ENCODE assay signal across 11 cellular contexts in the genomic region with DNA sequence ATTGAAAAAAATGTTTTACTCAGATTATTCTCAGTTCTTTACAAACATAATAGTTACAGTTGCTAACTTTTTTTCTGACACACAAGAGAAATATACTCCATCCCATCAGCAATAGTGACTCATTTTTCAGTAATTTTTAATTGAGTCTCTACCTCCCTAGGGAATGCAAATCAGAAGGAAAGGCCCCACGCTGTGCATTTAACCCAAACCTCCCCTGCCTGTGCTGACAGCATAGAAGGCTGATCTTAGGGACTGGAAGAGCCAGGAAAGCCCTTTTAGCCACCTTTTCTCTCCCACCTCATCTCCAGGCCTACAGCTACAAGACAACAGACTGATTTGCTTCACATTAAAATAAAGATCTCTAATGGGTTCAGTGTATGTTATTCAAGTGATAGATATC. TPM values are rescaled to one million over a fixed set of nuclear protein-coding genes. Genes with fewer than 3 reads are reported as not detected.
DNase-seq lines count a peak whose midpoint lies in the region; TF ChIP-seq lines count a peak whose summit lies in the region.
"Had no signal": no experiment of that assay in that cellular context is flagged by ENCODE, and none has a peak within 500 bp of the region (broad histone marks: within the 10 kb centered on the region; RNA-seq: fewer than 3 reads in every experiment).

No MANE protein-coding gene starts in this region.

- H3K27me3 ChIP-seq in endodermal cell (ENCODE audit: control insufficient read depth, insufficient read depth, low read length, poor library complexity, severe bottlenecking), result peaks cover 24% of the 10 kb centered on the region
- no peaks in the 10 kb centered on the region for H3K27me3 ChIP-seq in CD4-positive, alpha-beta memory T cell (ENCODE audit: insufficient read depth, low read length)

- DNase-seq in EH (ENCODE audit: low read depth) (peak; percentile 92), NCI-H69 (lab: John Stamatoyannopoulos, UW) (peak; percentile 15), endodermal cell (peak; percentile 77), osteocyte (ENCODE audit: extremely low spot score, unreplicated experiment) (peak; percentile 15), NCI-H1092 treated with DMSO at 0.1 percent for 48 hours (lab: John Stamatoyannopoulos, UW) (no peak), hypothalamus (lab: John Stamatoyannopoulos, UW) (no peak)
- no peak for DNase-seq in activated CD4-positive, alpha-beta T cell treated with anti-CD3 and anti-CD28 coated beads for 48 hours
- no peak for DNase-seq in CD4-positive, alpha-beta memory T cell
- DNase-seq: activated T-cell treated with anti-CD3 and anti-CD28 coated beads, Interleukin-2, amount 50 U/mL, for 48 hours; DMS 273 treated with DMSO at 0.1 percent for 48 hours had no signal

- peaks cover 6% of the 10 kb centered on the region for H3K4me1 ChIP-seq in endodermal cell (ENCODE audit: control insufficient read depth, insufficient read depth, low read length)
- H3K4me1 ChIP-seq in CD4-positive, alpha-beta memory T cell (ENCODE audit: insufficient read depth, low read length), result no peaks in the 10 kb centered on the region

- no peak overlapping the region for H3K4me3 ChIP-seq in endodermal cell (ENCODE audit: low read length)
- no peak overlapping the region for H3K4me3 ChIP-seq in CD4-positive, alpha-beta memory T cell (ENCODE audit: low read length in 2 of 2)
- H3K4me3 ChIP-seq: thoracic aorta had no signal

- intact Hi-C loops in CD4-positive, alpha-beta memory T cell (cut with micrococcal nuclease), result no loop called here

- no peak overlapping the region for H3K27ac ChIP-seq in endodermal cell (ENCODE audit: low read depth, low read length)
- no peak overlapping the region for H3K27ac ChIP-seq in CD4-positive, alpha-beta memory T cell (ENCODE audit: low read depth, low read length)
- H3K27ac ChIP-seq: thoracic aorta had no signal

- no peaks in the 10 kb centered on the region for H3K36me3 ChIP-seq in endodermal cell (ENCODE audit: control insufficient read depth, insufficient read depth, low read length)
- H3K36me3 ChIP-seq in CD4-positive, alpha-beta memory T cell (ENCODE audit: insufficient read depth, low read length), result no peaks in the 10 kb centered on the region
- H3K36me3 ChIP-seq: thoracic aorta had no signal

- H3K9me3 ChIP-seq in endodermal cell (ENCODE audit: control insufficient read depth, low read length), result peaks cover 16% of the 10 kb centered on the region
- no peaks in the 10 kb centered on the region for H3K9me3 ChIP-seq in CD4-positive, alpha-beta memory T cell (ENCODE audit: control insufficient read depth in 1 of 2, low read length in 2 of 2)
- H3K9me3 ChIP-seq: thoracic aorta had no signal

- H3K4me3 Mint-ChIP-seq in endodermal cell (no peak overlapping the region), osteocyte (ENCODE audit: unreplicated experiment) (no peak overlapping the region)
- H3K4me3 Mint-ChIP-seq in CD4-positive, alpha-beta memory T cell, result no peak overlapping the region

- H3K27ac Mint-ChIP-seq in endodermal cell, result no peak overlapping the region
- no peak overlapping the region for H3K27ac Mint-ChIP-seq in osteocyte (ENCODE audit: unreplicated experiment)
- no peak overlapping the region for H3K27ac Mint-ChIP-seq in CD4-positive, alpha-beta memory T cell

- TF ChIP-seq CTCF in endodermal cell (conservative IDR thresholded peaks at IDR 0.05) (no peak), osteocyte (IDR thresholded peaks at IDR 0.05) (no peak)

- H3K27me3 Mint-ChIP-seq in endodermal cell (ENCODE audit: insufficient read depth) (peaks cover 23% of the 10 kb centered on the region), osteocyte (ENCODE audit: unreplicated experiment) (peaks cover 5% of the 10 kb centered on the region)
- H3K27me3 Mint-ChIP-seq in CD4-positive, alpha-beta memory T cell, result peaks cover 0 to 6% of the 10 kb centered on the region in 2 donors

- CTCF ChIA-PET in CD4-positive, alpha-beta memory T cell (lab: Charles Lee; ENCODE audit: partially characterized antibody), result no interaction called here

- no peak overlapping the region for H3K9ac ChIP-seq in endodermal cell (ENCODE audit: extremely low read depth, low read length, poor library complexity, severe bottlenecking)

- POLR2A ChIA-PET in CD4-positive, alpha-beta memory T cell (lab: Charles Lee; ENCODE audit: partially characterized antibody), result no interaction called here

- WGBS in endodermal cell (ENCODE audit: insufficient coverage in 1 of 2, insufficient read length in 1 of 2), 2 experiments, result 32% methylated on average over 1 of the region's 1 CpG; no CpG with 5 or more reads in 1 of the 2 experiments

- peaks cover 31% of the 10 kb centered on the region for H3K4me1 Mint-ChIP-seq in endodermal cell
- peaks cover 7% of the 10 kb centered on the region for H3K4me1 Mint-ChIP-seq in osteocyte (ENCODE audit: unreplicated experiment)
- H3K4me1 Mint-ChIP-seq in CD4-positive, alpha-beta memory T cell, result peaks cover 0 to 1% (median 0%) of the 10 kb centered on the region in 4 donors

- H3K36me3 Mint-ChIP-seq in endodermal cell (ENCODE audit: low read depth) (peaks cover 3% of the 10 kb centered on the region), osteocyte (ENCODE audit: unreplicated experiment) (no peaks in the 10 kb centered on the region)
- H3K36me3 Mint-ChIP-seq in CD4-positive, alpha-beta memory T cell, result no peaks in the 10 kb centered on the region

- H3K9me3 Mint-ChIP-seq in endodermal cell (no peaks in the 10 kb centered on the region), osteocyte (ENCODE audit: unreplicated experiment) (no peaks in the 10 kb centered on the region)
- peaks cover 0 to 3% (median 0%) of the 10 kb centered on the region in 8 donors for H3K9me3 Mint-ChIP-seq in CD4-positive, alpha-beta memory T cell

RNA-seq across cellular contexts. Expression of gene PIK3CG, which starts 24.7 kb away (rescaled TPM):
- total RNA-seq in endodermal cell, result under 1 TPM in 1 of 2 donors, not detected in 1; 0.11 TPM
- polyA plus RNA-seq in endodermal cell (2013, experiment 1 of 2), result not detected
- polyA plus RNA-seq in endodermal cell (2013, experiment 2 of 2), result not detected
- not detected in 2 replicates for total RNA-seq in osteocyte
- total RNA-seq in CD4-positive, alpha-beta memory T cell, result 10 to 100 TPM; 32.3 to 32.6 TPM
- 10 to 100 TPM; 15.3 to 19.2 TPM for polyA plus RNA-seq in CD4-positive, alpha-beta memory T cell

Comparison
In these comparisons a context has a peak if more than half of its experiments do, and no peak if none do; other contexts are left out.
1. DNase-seq: peak in EH (single experiment), NCI-H69 (single experiment), endodermal cell (single experiment) and osteocyte (single experiment); none in activated CD4-positive, alpha-beta T cell treated with anti-CD3 and anti-CD28 coated beads for 48 hours (single experiment), NCI-H1092 treated with DMSO at 0.1 percent for 48 hours (single experiment), hypothalamus (0 of 51) and CD4-positive, alpha-beta memory T cell (0 of 5).
2. RNA of gene PIK3CG, which starts 24.7 kb away (total RNA-seq): 32.3 to 32.6 TPM in CD4-positive, alpha-beta memory T cell; 0.11 TPM in endodermal cell and not detected in osteocyte; every median in the first group is over 10 times any median in the second.